Comparison of ENCODE assay signal across 9 cellular contexts in the genomic region with DNA sequence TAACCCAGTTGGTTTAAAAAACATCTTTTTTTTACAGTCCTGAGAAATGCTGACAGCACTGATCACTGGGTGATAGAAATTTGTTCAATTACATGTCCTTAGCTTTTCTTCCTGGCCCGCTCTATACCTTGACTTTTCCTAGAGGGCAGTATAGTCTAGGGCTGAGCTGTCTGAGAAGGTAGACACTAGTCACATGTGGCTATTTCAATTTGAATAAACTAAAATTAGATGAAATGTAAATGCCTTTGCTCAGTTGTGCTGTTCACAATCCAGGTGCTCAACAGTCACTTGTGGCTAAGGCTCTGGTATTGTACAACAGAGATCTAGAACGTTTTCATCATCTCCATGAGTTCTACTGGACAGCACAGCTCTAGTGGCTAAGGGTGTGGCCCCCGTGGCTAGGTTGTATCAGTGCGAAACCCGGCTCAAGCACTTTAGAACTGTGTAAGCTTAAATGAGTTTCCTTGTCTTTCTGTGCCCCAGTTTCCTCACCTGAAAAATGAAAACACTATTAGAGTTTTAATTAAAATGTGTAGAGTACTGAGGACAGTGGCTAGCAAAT.
A peak's percentile ranks its signal among the peaks of the same experiment; 100 is the strongest.
DNase-seq lines count a peak whose midpoint lies in the region; ATAC-seq and TF ChIP-seq lines count a peak whose summit lies in the region.
"Had no signal": no experiment of that assay in that cellular context is flagged by ENCODE, and none has a peak within 500 bp of the region (broad histone marks: within the 10 kb centered on the region; RNA-seq: fewer than 3 reads in every experiment).

No MANE protein-coding gene starts in this region.

- DNase-seq in A673 (ENCODE audit: low spot score) (peak; percentile 17), NCI-H1105 (lab: John Stamatoyannopoulos, UW) (no peak), COLO668 (lab: John Stamatoyannopoulos, UW; ENCODE audit: unreplicated experiment) (no peak), mucosa of descending colon (no peak)
- no peak for DNase-seq in central memory CD4-positive, alpha-beta T cell
- DNase-seq: left cardiac atrium had no signal

- no peaks in the 10 kb centered on the region for H3K4me1 ChIP-seq in A673 (ENCODE audit: insufficient read depth, low read length, poor library complexity, severe bottlenecking)
- H3K4me1 ChIP-seq in OCI-LY3 (ENCODE audit: low read length), result peaks cover 4% of the 10 kb centered on the region
- H3K4me1 ChIP-seq in mucosa of descending colon (ENCODE audit: low read depth), result no peaks in the 10 kb centered on the region

- CTCF ChIA-PET in A673 (lab: Charles Lee), result interaction anchor here (0.6 kb wide), 2 partner anchors 323 to 387 kb away, joined by 3 to 6 read pairs; no protein-coding TSS in a partner anchor

- H3K4me3 ChIP-seq in A673 (ENCODE audit: low read depth, low read length, poor library complexity, severe bottlenecking), result no peak overlapping the region
- peak overlapping the region; percentile 15; the same call in 1 of the 2 replicates for H3K4me3 ChIP-seq in OCI-LY3 (ENCODE audit: low read length)
- no peak overlapping the region for H3K4me3 ChIP-seq in mucosa of descending colon

- TF ChIP-seq CTCF in A673 (conservative IDR thresholded peaks at IDR 0.05; ENCODE audit: low read depth, low read length) (peak; percentile 51), OCI-LY3 (IDR thresholded peaks at IDR 0.05; ENCODE audit: low read depth, low read length) (peak; percentile 84), mucosa of descending colon (IDR thresholded peaks at IDR 0.05) (no peak)

- POLR2A ChIA-PET in A673 (lab: Charles Lee; ENCODE audit: low non-redundant PET), result no interaction called here

- no peaks in the 10 kb centered on the region for H3K27me3 ChIP-seq in A673 (replicated peaks; ENCODE audit: insufficient read depth, low read depth, low read length, poor library complexity)
- H3K27me3 ChIP-seq in OCI-LY3 (ENCODE audit: low read depth, low read length), result no peaks in the 10 kb centered on the region

- intact Hi-C loops in A673 (cut with micrococcal nuclease; ENCODE audit: unreplicated experiment) (loop anchor here (2.0 to 5.0 kb wide), 2 partner anchors 387 to 392 kb away; no protein-coding TSS in a partner anchor), mucosa of descending colon (cut with DNase I, micrococcal nuclease) (no loop called here)

- H3K27ac ChIP-seq in A673 (ENCODE audit: low read depth, low read length, poor library complexity, severe bottlenecking), result no peak overlapping the region
- H3K27ac ChIP-seq in OCI-LY3 (ENCODE audit: low read length), result no peak overlapping the region

- H3K4me2 ChIP-seq in OCI-LY3 (ENCODE audit: low read length), result peak overlapping the region; percentile 19

- ATAC-seq in GM18873 (IDR thresholded peaks at IDR 0.05; ENCODE audit: low FRiP score, unreplicated experiment) (peak; percentile 73), HG02870 (IDR thresholded peaks at IDR 0.05; ENCODE audit: unreplicated experiment) (peak; percentile 88), mucosa of descending colon (no peak)
- ATAC-seq: left cardiac atrium had no signal

- no peaks in the 10 kb centered on the region for H4K20me1 ChIP-seq in OCI-LY3 (ENCODE audit: insufficient read depth, low read length)

- no peak overlapping the region for H3K9ac ChIP-seq in OCI-LY3 (ENCODE audit: low read length)

- no TSS peak for BruUV-seq in A673 (replicated peaks; lab: Mats Ljungman, UMichigan)

- 0 out of 2 replicates have a peak overlapping the region, but pooled peaks have one; percentile 17 for H2AFZ ChIP-seq in OCI-LY3 (ENCODE audit: low read depth, low read length)

- H3K36me3 ChIP-seq in A673 (ENCODE audit: insufficient read depth, low read length, poor library complexity, severe bottlenecking) (no peaks in the 10 kb centered on the region), OCI-LY3 (replicated peaks; ENCODE audit: low read depth, low read length) (no peaks in the 10 kb centered on the region), mucosa of descending colon (ENCODE audit: low read depth) (no peaks in the 10 kb centered on the region)

- H3K9me3 ChIP-seq in A673 (ENCODE audit: low read depth, low read length, poor library complexity, severe bottlenecking), result no peaks in the 10 kb centered on the region
- H3K9me3 ChIP-seq in OCI-LY3 (ENCODE audit: insufficient read depth, low read length), result no peaks in the 10 kb centered on the region
- H3K9me3 ChIP-seq in mucosa of descending colon, result no peaks in the 10 kb centered on the region

- H3K79me2 ChIP-seq in OCI-LY3 (ENCODE audit: low read length), result no peaks in the 10 kb centered on the region
